8 cellular contexts compared by ENCODE assay signal in genomic region chr4:109730294-109731051, GRCh38. TPM values are rescaled to one million over a fixed set of nuclear protein-coding genes. Genes with fewer than 3 reads are reported as not detected.
DNase-seq lines count a peak whose midpoint lies in the region; ATAC-seq and TF ChIP-seq lines count a peak whose summit lies in the region.

No MANE protein-coding gene starts in this region.

- DNase-seq in Daoy (ENCODE audit: low read depth) (peak; percentile 41), SK-MEL-5 (ENCODE audit: low read depth, low spot score) (peak; percentile 49), dermis microvascular lymphatic vessel endothelial cell (ENCODE audit: low read depth in 2 of 2) (peak; percentile 10 to 59), lower leg skin (ENCODE audit: low spot score in 2 of 2) (peak; percentile 43 to 87), stomach (peak; percentile 57)
- no peak for DNase-seq in NK-92 treated with Interleukin-12 subunit alpha and Interleukin-12 subunit beta, amount 100 ng/mL, for 24 hours (lab: John Stamatoyannopoulos, UW)

- H3K9me3 ChIP-seq in stomach = no peaks in the 10 kb centered on the region

- no peaks in the 10 kb centered on the region for H3K36me3 ChIP-seq in stomach

- H3K27me3 ChIP-seq in stomach = no peaks in the 10 kb centered on the region

- no peak for TF ChIP-seq EP300 in stomach (IDR thresholded peaks at IDR 0.05)

- no peak for TF ChIP-seq POLR2A in lower leg skin (IDR thresholded peaks at IDR 0.05)
- no peak for TF ChIP-seq POLR2A in stomach (IDR thresholded peaks at IDR 0.05)

- peak overlapping the region; percentile 67 for H3K4me3 ChIP-seq in lower leg skin (ENCODE audit: low read depth, poor library complexity, severe bottlenecking)
- peak overlapping the region; percentile 64 to 88 (median 82) for H3K4me3 ChIP-seq in stomach

- intact Hi-C loops in lower leg skin (cut with DNase I; ENCODE audit: low total_unique reads) (no loop called here), stomach (cut with DNase I; ENCODE audit: low total_unique reads) (no loop called here)

- peaks cover 0 to 27% (median 19%) of the 10 kb centered on the region in 4 donors for H3K4me1 ChIP-seq in stomach

- TF ChIP-seq CTCF in lower leg skin (IDR thresholded peaks at IDR 0.05) (no peak), stomach (IDR thresholded peaks at IDR 0.05) (no peak)

- peak overlapping the region; percentile 84 to 90 (median 88) for H3K27ac ChIP-seq in stomach

- in situ Hi-C loops in SK-MEL-5 (cut with HindIII; ENCODE audit: low pct_unique_long_range_greater_than_20kb, low sequenced_read_pairs) = no loop called here

- ATAC-seq in GM19468 (IDR thresholded peaks at IDR 0.05; ENCODE audit: extremely low read depth, unreplicated experiment) (peak; percentile 10), HG03521 (IDR thresholded peaks at IDR 0.05; ENCODE audit: unreplicated experiment) (peak; percentile 27)

- WGBS in lower leg skin, 2 donors = 4 to 6% methylated on average over 14 to 19 of the region's 26 CpGs
- WGBS in stomach, 5 donors = 2 to 7% (median 3%) methylated on average over 15 to 26 of the region's 26 CpGs

RNA-seq across cellular contexts. Expression of gene PLA2G12A, which starts 0.6 kb away (rescaled TPM):
- total RNA-seq in Daoy (2014; rRNA removed; shearing (Covaris generic)) = 5.3 and 7.6 TPM in 2 replicates
- 5.7 and 8.0 TPM in 2 replicates for total RNA-seq in SK-MEL-5 (2014; rRNA removed; shearing (Covaris generic))
- polyA plus RNA-seq in SK-MEL-5 (2015; cell fraction: cytosol; rRNA removed) = 5.9 and 7.6 TPM in 2 replicates
- polyA plus RNA-seq in SK-MEL-5 (2015; cell fraction: nucleus; rRNA removed) = 4.9 and 7.4 TPM in 2 replicates
- total RNA-seq in dermis microvascular lymphatic vessel endothelial cell (5.8 and 7.8 TPM in 2 replicates), lower leg skin (10 to 100 TPM; 14.7 to 19.1 (median 17.4) TPM), stomach (10 to 100 TPM in 3 of 5 donors, 1 to 10 TPM in 2; 3.5 to 95.9 (median 17.4) TPM)
- 10 to 100 TPM in 1 of 3 donors, 1 to 10 TPM in 2; 6.4 to 11.9 (median 7.5) TPM for polyA plus RNA-seq in stomach

RNA-seq across cellular contexts. Expression of gene CASP6, which starts 27.2 kb away (rescaled TPM):
- 21.7 and 31.8 TPM in 2 replicates for total RNA-seq in Daoy (2014; rRNA removed; shearing (Covaris generic))
- total RNA-seq in SK-MEL-5 (2014; rRNA removed; shearing (Covaris generic)) = 9.4 and 13.3 TPM in 2 replicates
- polyA plus RNA-seq in SK-MEL-5 (2015; cell fraction: cytosol; rRNA removed) = 9.9 and 10.9 TPM in 2 replicates
- polyA plus RNA-seq in SK-MEL-5 (2015; cell fraction: nucleus; rRNA removed) = 5.7 and 19.8 TPM in 2 replicates
- total RNA-seq in dermis microvascular lymphatic vessel endothelial cell (45.3 and 47.9 TPM in 2 replicates), lower leg skin (10 to 100 TPM; 10.8 to 24.2 (median 19.9) TPM), stomach (10 to 100 TPM in 4 of 5 donors, 1 to 10 TPM in 1; 2.3 to 68.9 (median 33.8) TPM)
- 10 to 100 TPM; 11.6 to 29.0 (median 22.8) TPM for polyA plus RNA-seq in stomach
